12 cellular contexts compared by ENCODE assay signal in genomic region chr3:149618151-149619123, GRCh38. TPM values are rescaled to one million over a fixed set of nuclear protein-coding genes. Genes with fewer than 3 reads are reported as not detected.
A peak's percentile ranks its signal among the peaks of the same experiment; 100 is the strongest.
DNase-seq lines count a peak whose midpoint lies in the region; ATAC-seq and TF ChIP-seq lines count a peak whose summit lies in the region.
"Had no signal": no experiment of that assay in that cellular context is flagged by ENCODE, and none has a peak within 500 bp of the region (broad histone marks: within the 10 kb centered on the region; RNA-seq: fewer than 3 reads in every experiment).

No MANE protein-coding gene starts in this region.

- no peaks in the 10 kb centered on the region for H3K36me3 ChIP-seq in thoracic aorta
- no peaks in the 10 kb centered on the region for H3K36me3 ChIP-seq in hepatocyte (replicated peaks; ENCODE audit: insufficient read depth, low read depth)
- no peaks in the 10 kb centered on the region for H3K36me3 ChIP-seq in transverse colon

- peaks cover 13% of the 10 kb centered on the region for H4K20me1 ChIP-seq in hepatocyte (ENCODE audit: insufficient read depth, poor library complexity, severe bottlenecking)

- H3K4me1 ChIP-seq in thoracic aorta (ENCODE audit: control insufficient read depth in 1 of 2, low read depth in 2 of 2), result peaks cover 48 to 98% of the 10 kb centered on the region in 2 donors
- H3K4me1 ChIP-seq in hepatocyte (ENCODE audit: insufficient read depth), result peaks cover 12% of the 10 kb centered on the region
- H3K4me1 ChIP-seq in transverse colon, result peaks cover 0 to 41% (median 11%) of the 10 kb centered on the region in 4 donors

- intact Hi-C loops in transverse colon (cut with DNase I; ENCODE audit: low total_unique reads), result no loop called here

- DNase-seq in NCI-H2029 treated with DMSO at 0.1 percent for 48 hours (lab: John Stamatoyannopoulos, UW) (peak; percentile 7), NCI-H2029 (lab: John Stamatoyannopoulos, UW) (no peak), coronary artery (ENCODE audit: low spot score) (peak; percentile 78), left lobe of liver (ENCODE audit: low spot score) (no peak), thoracic aorta (ENCODE audit: low spot score) (peak; percentile 36), hepatocyte (ENCODE audit: low spot score) (no peak), transverse colon (no peak)
- DNase-seq: 8988T; Kasumi-1; NCI-H524 treated with DMSO at 0.1 percent for 48 hours; stimulated activated naive CD8-positive, alpha-beta T cell treated with anti-CD3 and anti-CD28 coated beads, Interleukin-15, amount 100 ng/mL, for 72 hours had no signal

- H3K4me3 ChIP-seq in coronary artery (peak overlapping the region; percentile 31), thoracic aorta (peak overlapping the region; percentile 22), hepatocyte (no peak overlapping the region), transverse colon (no peak overlapping the region)

- TF ChIP-seq POLR2A in transverse colon (IDR thresholded peaks at IDR 0.05), result no peak

- peaks cover 98% of the 10 kb centered on the region for H3K79me2 ChIP-seq in hepatocyte

- H3K4me2 ChIP-seq in hepatocyte, result no peak overlapping the region

- H3K9me2 ChIP-seq in hepatocyte (replicated peaks; ENCODE audit: insufficient read depth), result no peaks in the 10 kb centered on the region

- no peak overlapping the region for H2AFZ ChIP-seq in hepatocyte

- no peak for TF ChIP-seq EP300 in transverse colon (IDR thresholded peaks at IDR 0.05; ENCODE audit: low read depth)

- H3K27me3 ChIP-seq in thoracic aorta (replicated peaks; ENCODE audit: insufficient read depth), result no peaks in the 10 kb centered on the region
- no peaks in the 10 kb centered on the region for H3K27me3 ChIP-seq in hepatocyte
- peaks cover 21% of the 10 kb centered on the region for H3K27me3 ChIP-seq in transverse colon

- WGBS in hepatocyte (ENCODE audit: low lambda C conversion rate, missing lambda C conversion rate), result 78% methylated on average over 15 of the region's 15 CpGs
- 70 to 74% methylated on average over 11 to 15 of the region's 15 CpGs for WGBS in transverse colon (ENCODE audit: low coverage in 1 of 2), 2 donors

- H3K9me3 ChIP-seq in thoracic aorta (no peaks in the 10 kb centered on the region), hepatocyte (ENCODE audit: low read depth) (no peaks in the 10 kb centered on the region), transverse colon (no peaks in the 10 kb centered on the region)

- in situ Hi-C loops in transverse colon (cut with MboI; ENCODE audit: low pct_ligation_motif_present in 1 of 4, low pct_unique_long_range_greater_than_20kb in 1 of 4, low sequenced_read_pairs in 3 of 4), result no loop called here

- TF ChIP-seq CTCF in coronary artery (IDR thresholded peaks at IDR 0.05), result no peak
- no peak for TF ChIP-seq CTCF in thoracic aorta (IDR thresholded peaks at IDR 0.05)
- no peak for TF ChIP-seq CTCF in hepatocyte (IDR thresholded peaks at IDR 0.05; ENCODE audit: poor library complexity)
- no peak for TF ChIP-seq CTCF in transverse colon (IDR thresholded peaks at IDR 0.05)

- ATAC-seq in left lobe of liver (peak; percentile 55), thoracic aorta (ENCODE audit: insufficient number of reproducible peaks, low FRiP score, low read depth) (peak; percentile 41), HG03460 (IDR thresholded peaks at IDR 0.05; ENCODE audit: unreplicated experiment) (no peak)
- ATAC-seq: stimulated activated naive CD8-positive, alpha-beta T cell treated with anti-CD3 and anti-CD28 coated beads, Interleukin-15, amount 100 ng/mL, for 72 hours had no signal

- H3K27ac ChIP-seq in coronary artery, result peak overlapping the region; percentile 57 to 63
- peak overlapping the region; percentile 63 to 67 for H3K27ac ChIP-seq in thoracic aorta
- H3K27ac ChIP-seq in hepatocyte, result no peak overlapping the region
- H3K27ac ChIP-seq in transverse colon, result peak overlapping the region in 1 of 4 donors; percentile 6

RNA-seq across cellular contexts. Expression of gene WWTR1, which starts 39.4 kb away (rescaled TPM):
- 13.2 TPM for total RNA-seq in left lobe of liver
- total RNA-seq in thoracic aorta, result 100 to 1,000 TPM; 135 to 243 TPM
- total RNA-seq in hepatocyte, result 54.7 and 55.8 TPM in 2 replicates
- polyA plus RNA-seq in hepatocyte, result 40.5 and 40.6 TPM in 2 replicates
- total RNA-seq in transverse colon, result 10 to 100 TPM; 40.3 to 80.4 (median 67.6) TPM

Comparison
In these comparisons a context has a peak if more than half of its experiments do, and no peak if none do; other contexts are left out.
1. DNase-seq: peak in NCI-H2029 treated with DMSO at 0.1 percent for 48 hours (single experiment), coronary artery (single experiment) and thoracic aorta (single experiment); none in NCI-H2029 (single experiment), left lobe of liver (single experiment), hepatocyte (single experiment) and transverse colon (single experiment).
2. H3K4me3 ChIP-seq: peak in coronary artery (single experiment) and thoracic aorta (single experiment); none in hepatocyte (single experiment) and transverse colon (0 of 4).